13 cellular contexts compared by ENCODE assay signal in genomic region chr1:172883844-172884243, GRCh38.
DNase-seq lines count a peak whose midpoint lies in the region; ATAC-seq, FAIRE-seq and TF ChIP-seq lines count a peak whose summit lies in the region.
"Had no signal": no experiment of that assay in that cellular context is flagged by ENCODE, and none has a peak within 500 bp of the region (broad histone marks: within the 10 kb centered on the region; RNA-seq: fewer than 3 reads in every experiment).

No MANE protein-coding gene starts in this region.

- no peak overlapping the region for H3K9ac ChIP-seq in astrocyte (ENCODE audit: low read length)

- DNase-seq in CD8-positive, alpha-beta memory T cell: no peak
- peak; percentile 51 for DNase-seq in astrocyte (ENCODE audit: low read depth)
- DNase-seq in HUDEP-2 (lab: John Stamatoyannopoulos, UW; ENCODE audit: unreplicated experiment in 76 of 76): no peak
- DNase-seq in chondrocyte (ENCODE audit: low spot score): no peak
- DNase-seq in iPS-NIHi11 (ENCODE audit: low spot score): no peak
- no peak for DNase-seq in UCSD-AML1 (lab: John Stamatoyannopoulos, UW; ENCODE audit: unreplicated experiment)
- DNase-seq: mammary epithelial cell, NCI-H2107, right cardiac atrium had no signal

- peaks cover 3 to 16% of the 10 kb centered on the region in 2 donors for H3K27me3 Mint-ChIP-seq in CD8-positive, alpha-beta memory T cell
- H3K27me3 Mint-ChIP-seq in astrocyte (ENCODE audit: low read depth, unreplicated experiment): no peaks in the 10 kb centered on the region
- H3K27me3 Mint-ChIP-seq in chondrocyte (ENCODE audit: low read depth): no peaks in the 10 kb centered on the region

- no peaks in the 10 kb centered on the region for H4K20me1 ChIP-seq in astrocyte (ENCODE audit: insufficient read depth, low read length)

- no peak overlapping the region for H2AFZ ChIP-seq in astrocyte (ENCODE audit: low read depth, low read length)

- CTCF ChIA-PET in CD8-positive, alpha-beta memory T cell (lab: Charles Lee): interaction anchor here (1.2 kb wide), 1 partner anchor 105 kb away, joined by 3 read pairs; no protein-coding TSS in a partner anchor

- H3K9me3 Mint-ChIP-seq in CD8-positive, alpha-beta memory T cell: peaks cover 0 to 3% (median 1%) of the 10 kb centered on the region in 5 donors
- H3K9me3 Mint-ChIP-seq in astrocyte (ENCODE audit: unreplicated experiment) (no peaks in the 10 kb centered on the region), chondrocyte (ENCODE audit: low read depth) (peaks cover 11% of the 10 kb centered on the region)

- peaks cover 14 to 27% (median 22%) of the 10 kb centered on the region in 3 donors for H3K4me1 Mint-ChIP-seq in CD8-positive, alpha-beta memory T cell
- H3K4me1 Mint-ChIP-seq in astrocyte (ENCODE audit: low read depth, unreplicated experiment) (peaks cover 24% of the 10 kb centered on the region), chondrocyte (ENCODE audit: low read depth) (peaks cover 24% of the 10 kb centered on the region)

- no peak overlapping the region for H3K27ac ChIP-seq in CD8-positive, alpha-beta memory T cell (ENCODE audit: low read depth, low read length)
- no peak overlapping the region for H3K27ac ChIP-seq in astrocyte (ENCODE audit: low read depth, low read length)
- H3K27ac ChIP-seq: SJCRH30 had no signal

- H3K4me3 Mint-ChIP-seq in CD8-positive, alpha-beta memory T cell: peak overlapping the region in 6 of 7 donors; percentile 30 to 82 (median 65)
- H3K4me3 Mint-ChIP-seq in astrocyte (ENCODE audit: unreplicated experiment) (no peak overlapping the region), chondrocyte (ENCODE audit: unreplicated experiment) (no peak overlapping the region)

- POLR2A ChIA-PET in CD8-positive, alpha-beta memory T cell (lab: Charles Lee): interaction anchor here (0.6 to 1.3 kb wide), 2 partner anchors 12 to 13 kb away, joined by 3 to 5 read pairs; no protein-coding TSS in a partner anchor

- peaks cover 12% of the 10 kb centered on the region for H3K4me1 ChIP-seq in CD8-positive, alpha-beta memory T cell (ENCODE audit: insufficient read depth, low read length)
- H3K4me1 ChIP-seq in astrocyte (ENCODE audit: insufficient read depth, low read length): peaks cover 17% of the 10 kb centered on the region
- H3K4me1 ChIP-seq: SJCRH30 had no signal

- H3K4me2 ChIP-seq in astrocyte (ENCODE audit: low read length): peak overlapping the region; percentile 40

- peaks cover 0 to 6% (median 0%) of the 10 kb centered on the region in 3 donors for H3K36me3 Mint-ChIP-seq in CD8-positive, alpha-beta memory T cell
- H3K36me3 Mint-ChIP-seq in astrocyte (ENCODE audit: low read depth, unreplicated experiment) (no peaks in the 10 kb centered on the region), chondrocyte (ENCODE audit: low read depth) (no peaks in the 10 kb centered on the region)

- peak overlapping the region in 3 of 8 donors; percentile 24 to 78 (median 34) for H3K27ac Mint-ChIP-seq in CD8-positive, alpha-beta memory T cell
- H3K27ac Mint-ChIP-seq in astrocyte (ENCODE audit: unreplicated experiment) (no peak overlapping the region), chondrocyte (ENCODE audit: unreplicated experiment) (no peak overlapping the region)

- H3K4me3 ChIP-seq in CD8-positive, alpha-beta memory T cell (ENCODE audit: low read length): peak overlapping the region; percentile 29
- no peak overlapping the region for H3K4me3 ChIP-seq in astrocyte (ENCODE audit: insufficient read depth, low read depth, low read length)
- H3K4me3 ChIP-seq: SJCRH30 had no signal

- FAIRE-seq in astrocyte (lab: Jason Lieb, UNC): no peak
- FAIRE-seq: H1 had no signal

- H3K27me3 ChIP-seq in CD8-positive, alpha-beta memory T cell (ENCODE audit: insufficient read depth, low read length, poor library complexity, severe bottlenecking): no peaks in the 10 kb centered on the region
- H3K27me3 ChIP-seq in astrocyte (ENCODE audit: insufficient read depth, low read length): no peaks in the 10 kb centered on the region
- H3K27me3 ChIP-seq: SJCRH30 had no signal

- ATAC-seq in GM21529 (IDR thresholded peaks at IDR 0.05; ENCODE audit: unreplicated experiment) (peak; percentile 49), HG03469 (IDR thresholded peaks at IDR 0.05; ENCODE audit: unreplicated experiment) (peak; percentile 23)
- ATAC-seq: right cardiac atrium had no signal

- TF ChIP-seq CTCF in astrocyte (IDR thresholded peaks at IDR 0.05; ENCODE audit: insufficient read depth, low read depth, low read length): no peak
- no peak for TF ChIP-seq CTCF in chondrocyte (IDR thresholded peaks at IDR 0.05)

- H3K79me2 ChIP-seq in astrocyte (ENCODE audit: insufficient read depth, low read length): no peaks in the 10 kb centered on the region

- H3K36me3 ChIP-seq in CD8-positive, alpha-beta memory T cell (ENCODE audit: insufficient read depth, low read length): no peaks in the 10 kb centered on the region
- H3K36me3 ChIP-seq in astrocyte (ENCODE audit: insufficient read depth, low read length): no peaks in the 10 kb centered on the region
- H3K36me3 ChIP-seq: SJCRH30 had no signal

- H3K9me3 ChIP-seq in CD8-positive, alpha-beta memory T cell (ENCODE audit: low read length): no peaks in the 10 kb centered on the region
- H3K9me3 ChIP-seq in astrocyte (ENCODE audit: insufficient read depth, low read depth, low read length): no peaks in the 10 kb centered on the region

Comparison
In these comparisons a context has a peak if more than half of its experiments do, and no peak if none do; other contexts are left out.
1. H3K4me3 Mint-ChIP-seq: peak in CD8-positive, alpha-beta memory T cell (6 of 7); none in astrocyte (single experiment) and chondrocyte (single experiment).